In the genomic region with DNA sequence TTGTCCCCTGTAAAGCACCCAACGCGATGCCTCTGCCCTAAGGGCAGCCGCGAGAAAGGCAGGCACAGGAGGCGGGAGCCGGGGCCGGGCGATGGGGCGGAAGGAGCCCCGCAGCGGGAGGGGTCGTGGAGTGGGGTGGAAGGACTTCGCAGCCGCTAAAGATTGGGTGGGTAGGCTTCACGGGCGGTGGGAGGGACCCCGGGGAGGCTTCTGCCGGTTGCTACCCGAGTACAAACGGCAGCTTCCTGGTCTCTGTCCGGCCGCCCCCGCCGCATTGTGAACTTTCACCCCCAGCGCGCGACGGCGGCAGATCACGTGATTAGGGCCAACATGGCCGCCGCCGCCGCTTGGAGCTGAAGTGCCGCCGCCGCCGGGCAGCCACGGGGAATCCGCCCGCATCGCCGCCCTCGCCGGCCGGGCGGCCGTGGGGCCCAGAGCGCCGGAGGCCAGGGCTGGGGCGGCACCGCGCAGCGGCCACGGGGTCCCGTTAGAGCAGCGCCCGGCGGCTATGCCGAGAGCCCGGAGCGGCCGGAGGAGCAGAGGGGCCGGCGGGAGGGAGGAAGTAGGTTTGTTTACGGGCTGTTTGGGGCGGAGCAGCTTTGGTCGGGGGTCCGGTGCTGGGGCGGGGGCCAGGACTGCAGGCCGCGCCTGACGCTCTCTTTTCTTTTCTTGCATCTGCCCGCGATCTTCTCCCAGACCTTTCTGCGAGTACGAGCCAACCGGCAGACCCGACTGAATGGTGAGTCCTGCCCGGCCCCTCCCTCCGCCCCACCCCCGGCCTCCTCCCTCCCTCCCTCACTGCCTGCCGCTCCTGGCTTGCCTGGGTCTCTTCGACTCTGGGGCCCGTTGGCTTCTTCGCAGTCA, we compare ENCODE assay signal across 8 cellular contexts. TPM values are rescaled to one million over a fixed set of nuclear protein-coding genes. Genes with fewer than 3 reads are reported as not detected.
DNase-seq lines count a peak whose midpoint lies in the region; ATAC-seq and TF ChIP-seq lines count a peak whose summit lies in the region.

No MANE protein-coding gene starts in this region.

- H3K9me3 Mint-ChIP-seq in activated T-helper 1 cell treated with anti-CD3 and anti-CD28 coated beads, Interleukin-12 subunit alpha, Interleukin-12 subunit beta, Interleukin-2, Interleukin-4 antibody, amounts not matched to agents 30 ng/mL and 10 ng/mL and 1 ng/mL, durations not matched to agents 14 hours and 24 hours and 36 hours, result no peaks in the 10 kb centered on the region
- peaks cover 0 to 13% (median 0%) of the 10 kb centered on the region in 9 donors for H3K9me3 Mint-ChIP-seq in naive thymus-derived CD8-positive, alpha-beta T cell
- H3K9me3 Mint-ChIP-seq in stimulated activated memory B cell treated with anti-CD40 and anti-IgM and Interleukin-4, amounts not matched to agents 10 μg/mL and 1 μg/mL and 100 μg/mL, for 72 hours, result peaks cover 3% of the 10 kb centered on the region

- DNase-seq in D341Med (ENCODE audit: low spot score), result peak; percentile 88
- no peak for DNase-seq in Panc1 (ENCODE audit: low read depth, low spot score)
- peak; percentile 86 for DNase-seq in activated T-helper 1 cell treated with anti-CD3 and anti-CD28 coated beads, Interleukin-12 subunit alpha, Interleukin-12 subunit beta, Interleukin-2, Interleukin-4 antibody, amounts not matched to agents 30 ng/mL and 10 ng/mL and 1 ng/mL, durations not matched to agents 14 hours and 24 hours and 36 hours (ENCODE audit: low spot score)
- peak; percentile 86 for DNase-seq in fibroblast of gingiva (ENCODE audit: low read depth)
- peak; percentile 79 to 94 (median 86) for DNase-seq in naive thymus-derived CD8-positive, alpha-beta T cell

- H3K9me3 ChIP-seq in Panc1 (ENCODE audit: control insufficient read depth, insufficient read depth, low read depth, low read length), result no peaks in the 10 kb centered on the region

- peaks cover 40% of the 10 kb centered on the region for H3K4me1 Mint-ChIP-seq in activated T-helper 1 cell treated with anti-CD3 and anti-CD28 coated beads, Interleukin-12 subunit alpha, Interleukin-12 subunit beta, Interleukin-2, Interleukin-4 antibody, amounts not matched to agents 30 ng/mL and 10 ng/mL and 1 ng/mL, durations not matched to agents 14 hours and 24 hours and 36 hours (ENCODE audit: low read depth)
- peaks cover 25 to 53% (median 48%) of the 10 kb centered on the region in 4 donors for H3K4me1 Mint-ChIP-seq in naive thymus-derived CD8-positive, alpha-beta T cell
- peaks cover 58% of the 10 kb centered on the region for H3K4me1 Mint-ChIP-seq in stimulated activated memory B cell treated with anti-CD40 and anti-IgM and Interleukin-4, amounts not matched to agents 10 μg/mL and 1 μg/mL and 100 μg/mL, for 72 hours

- H3K36me3 Mint-ChIP-seq in activated T-helper 1 cell treated with anti-CD3 and anti-CD28 coated beads, Interleukin-12 subunit alpha, Interleukin-12 subunit beta, Interleukin-2, Interleukin-4 antibody, amounts not matched to agents 30 ng/mL and 10 ng/mL and 1 ng/mL, durations not matched to agents 14 hours and 24 hours and 36 hours (ENCODE audit: low read depth), result peaks cover 28% of the 10 kb centered on the region
- H3K36me3 Mint-ChIP-seq in naive thymus-derived CD8-positive, alpha-beta T cell, result peaks cover 0 to 33% (median 0%) of the 10 kb centered on the region in 3 donors
- peaks cover 36% of the 10 kb centered on the region for H3K36me3 Mint-ChIP-seq in stimulated activated memory B cell treated with anti-CD40 and anti-IgM and Interleukin-4, amounts not matched to agents 10 μg/mL and 1 μg/mL and 100 μg/mL, for 72 hours

- no TSS peak for BruUV-seq in Panc1 (replicated peaks; lab: Mats Ljungman, UMichigan)

- peaks cover 2% of the 10 kb centered on the region for H3K27me3 Mint-ChIP-seq in activated T-helper 1 cell treated with anti-CD3 and anti-CD28 coated beads, Interleukin-12 subunit alpha, Interleukin-12 subunit beta, Interleukin-2, Interleukin-4 antibody, amounts not matched to agents 30 ng/mL and 10 ng/mL and 1 ng/mL, durations not matched to agents 14 hours and 24 hours and 36 hours (ENCODE audit: insufficient read depth)
- H3K27me3 Mint-ChIP-seq in naive thymus-derived CD8-positive, alpha-beta T cell, result no peaks in the 10 kb centered on the region
- no peaks in the 10 kb centered on the region for H3K27me3 Mint-ChIP-seq in stimulated activated memory B cell treated with anti-CD40 and anti-IgM and Interleukin-4, amounts not matched to agents 10 μg/mL and 1 μg/mL and 100 μg/mL, for 72 hours

- H3K4me3 Mint-ChIP-seq in activated T-helper 1 cell treated with anti-CD3 and anti-CD28 coated beads, Interleukin-12 subunit alpha, Interleukin-12 subunit beta, Interleukin-2, Interleukin-4 antibody, amounts not matched to agents 30 ng/mL and 10 ng/mL and 1 ng/mL, durations not matched to agents 14 hours and 24 hours and 36 hours, result peak overlapping the region; percentile 91
- peak overlapping the region; percentile 90 to 96 (median 92) for H3K4me3 Mint-ChIP-seq in naive thymus-derived CD8-positive, alpha-beta T cell
- peak overlapping the region; percentile 89 for H3K4me3 Mint-ChIP-seq in stimulated activated memory B cell treated with anti-CD40 and anti-IgM and Interleukin-4, amounts not matched to agents 10 μg/mL and 1 μg/mL and 100 μg/mL, for 72 hours

- peaks cover 6% of the 10 kb centered on the region for H3K4me1 ChIP-seq in Panc1 (ENCODE audit: control insufficient read depth, insufficient read depth, low read length)

- POLR2A ChIA-PET in Panc1 (lab: Charles Lee), result interaction anchor here (0.5 to 1.0 kb wide), 5 partner anchors 10 to 495 kb away, joined by 3 to 10 read pairs (median 4); no protein-coding TSS in a partner anchor
- POLR2A ChIA-PET in naive thymus-derived CD8-positive, alpha-beta T cell (lab: Charles Lee), result interaction anchor here (0.6 to 2.9 kb wide), 30 partner anchors 9 to 982 kb away, joined by 3 to 32 read pairs (median 5); partner anchors contain the start of genes ARMH1, CCDC163, DMAP1 and ERI3

- peaks cover 7% of the 10 kb centered on the region for H3K36me3 ChIP-seq in Panc1 (ENCODE audit: control insufficient read depth, insufficient read depth, low read length)

- TF ChIP-seq RAD21 in Ishikawa (IDR thresholded peaks at IDR 0.05; ENCODE audit: low read depth), result no peak

- intact Hi-C loops in Panc1 (cut with micrococcal nuclease; ENCODE audit: unreplicated experiment), result no loop called here
- intact Hi-C loops in activated T-helper 1 cell treated with anti-CD3 and anti-CD28 coated beads, Interleukin-12 subunit alpha, Interleukin-12 subunit beta, Interleukin-2, Interleukin-4 antibody, amounts not matched to agents 30 ng/mL and 10 ng/mL and 1 ng/mL, durations not matched to agents 14 hours and 24 hours and 36 hours (cut with micrococcal nuclease), result loop anchor here (1.0 to 10.0 kb wide), 6 partner anchors 42 to 1459 kb away; partner anchors contain the start of genes ARMH1, CFAP57, DMAP1 and EBNA1BP2

- CTCF ChIA-PET in Panc1 (lab: Charles Lee), result interaction anchor here (1.0 kb wide), 1 partner anchor 21 kb away, joined by 9 read pairs; no protein-coding TSS in a partner anchor

- TF ChIP-seq EP300 in Ishikawa (IDR thresholded peaks at IDR 0.05; ENCODE audit: borderline replicate concordance), result peak; percentile 52; the same call in 1 of the 2 replicates

- peak overlapping the region; percentile 48 to 88 for H3K4me3 ChIP-seq in Panc1 (ENCODE audit: low read depth in 2 of 2, low read length in 2 of 2)

- in situ Hi-C loops in Panc1 (cut with HindIII; ENCODE audit: low pct_unique_long_range_greater_than_20kb, low sequenced_read_pairs), result no loop called here

- TF ChIP-seq CTCF in Panc1 (IDR thresholded peaks at IDR 0.05), result no peak

- H3K27ac ChIP-seq in Panc1 (ENCODE audit: low read length), result peak overlapping the region; percentile 96

- ATAC-seq in GM21526 (IDR thresholded peaks at IDR 0.05; ENCODE audit: low FRiP score, unreplicated experiment), result peak; percentile 55
- ATAC-seq in Panc1, result peak; percentile 89
- ATAC-seq in naive thymus-derived CD8-positive, alpha-beta T cell, result peak; percentile 77 to 78
- ATAC-seq in stimulated activated memory B cell treated with anti-CD40 and anti-IgM and Interleukin-4, amounts not matched to agents 10 μg/mL and 1 μg/mL and 100 μg/mL, for 72 hours, result peak; percentile 89

- H3K27me3 ChIP-seq in Panc1 (ENCODE audit: control insufficient read depth, insufficient read depth, low read length), result no peaks in the 10 kb centered on the region

- peak overlapping the region; percentile 97 for H3K27ac Mint-ChIP-seq in activated T-helper 1 cell treated with anti-CD3 and anti-CD28 coated beads, Interleukin-12 subunit alpha, Interleukin-12 subunit beta, Interleukin-2, Interleukin-4 antibody, amounts not matched to agents 30 ng/mL and 10 ng/mL and 1 ng/mL, durations not matched to agents 14 hours and 24 hours and 36 hours
- peak overlapping the region; percentile 96 to 99 (median 98) for H3K27ac Mint-ChIP-seq in naive thymus-derived CD8-positive, alpha-beta T cell
- peak overlapping the region; percentile 98 for H3K27ac Mint-ChIP-seq in stimulated activated memory B cell treated with anti-CD40 and anti-IgM and Interleukin-4, amounts not matched to agents 10 μg/mL and 1 μg/mL and 100 μg/mL, for 72 hours

TF ChIP-seq in Ishikawa, 13 proteins besides CTCF, POLR2A, EP300 and RAD21 (continues in another document):
- TF ChIP-seq CREB1 (IDR thresholded peaks at IDR 0.05; ENCODE audit: low read depth), result no peak
- TF ChIP-seq, protein P1, sequence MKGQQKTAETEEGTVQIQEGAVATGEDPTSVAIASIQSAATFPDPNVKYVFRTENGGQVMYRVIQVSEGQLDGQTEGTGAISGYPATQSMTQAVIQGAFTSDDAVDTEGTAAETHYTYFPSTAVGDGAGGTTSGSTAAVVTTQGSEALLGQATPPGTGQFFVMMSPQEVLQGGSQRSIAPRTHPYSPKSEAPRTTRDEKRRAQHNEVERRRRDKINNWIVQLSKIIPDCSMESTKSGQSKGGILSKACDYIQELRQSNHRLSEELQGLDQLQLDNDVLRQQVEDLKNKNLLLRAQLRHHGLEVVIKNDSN (IDR thresholded peaks at IDR 0.05), result peak; percentile 97
- TF ChIP-seq TEAD4 (IDR thresholded peaks at IDR 0.05), result no peak; the same call in 1 of the 2 replicates
- no peak for TF ChIP-seq CEBPB (IDR thresholded peaks at IDR 0.05)

RNA-seq across cellular contexts. Expression of gene TMEM53, which starts 42.4 kb away (rescaled TPM):
- 22.9 TPM for total RNA-seq in Panc1 (2021; ENCODE audit: unreplicated experiment)
- 47.9 TPM for polyA plus RNA-seq in Panc1 (2012; ENCODE audit: insufficient read length)
- total RNA-seq in activated T-helper 1 cell treated with anti-CD3 and anti-CD28 coated beads, Interleukin-12 subunit alpha, Interleukin-12 subunit beta, Interleukin-2, Interleukin-4 antibody, amounts not matched to agents 30 ng/mL and 10 ng/mL and 1 ng/mL, durations not matched to agents 14 hours and 24 hours and 36 hours, result 4.3 and 6.6 TPM in 2 replicates
- total RNA-seq in naive thymus-derived CD8-positive, alpha-beta T cell, result 1 to 10 TPM; 1.0 to 2.1 TPM
- 1 to 10 TPM; 4.6 to 5.9 (median 5.5) TPM for polyA plus RNA-seq in naive thymus-derived CD8-positive, alpha-beta T cell

RNA-seq across cellular contexts. Expression of gene ARMH1, which starts 42.6 kb away (rescaled TPM):
- 2.8 TPM for total RNA-seq in Panc1 (2021; ENCODE audit: unreplicated experiment)
- 4.5 TPM for polyA plus RNA-seq in Panc1 (2012; ENCODE audit: insufficient read length)
- total RNA-seq in activated T-helper 1 cell treated with anti-CD3 and anti-CD28 coated beads, Interleukin-12 subunit alpha, Interleukin-12 subunit beta, Interleukin-2, Interleukin-4 antibody, amounts not matched to agents 30 ng/mL and 10 ng/mL and 1 ng/mL, durations not matched to agents 14 hours and 24 hours and 36 hours, result 95.3 and 99.8 TPM in 2 replicates
- total RNA-seq in naive thymus-derived CD8-positive, alpha-beta T cell, result 10 to 100 TPM; 70.4 to 79.0 TPM
- polyA plus RNA-seq in naive thymus-derived CD8-positive, alpha-beta T cell, result 10 to 100 TPM; 46.2 to 75.6 (median 53.2) TPM

Comparison
In these comparisons a context has a peak if more than half of its experiments do, and no peak if none do; other contexts are left out.
1. RNA of gene ARMH1, which starts 42.6 kb away (total RNA-seq): 95.3 to 99.8 TPM in activated T-helper 1 cell treated with anti-CD3 and anti-CD28 coated beads, Interleukin-12 subunit alpha, Interleukin-12 subunit beta, Interleukin-2, Interleukin-4 antibody, amounts not matched to agents 30 ng/mL and 10 ng/mL and 1 ng/mL, durations not matched to agents 14 hours and 24 hours and 36 hours and 70.4 to 79.0 TPM in naive thymus-derived CD8-positive, alpha-beta T cell; 2.8 TPM in Panc1 (single experiment); every median in the first group is over 10 times any median in the second.
2. Peak in every context shown above with its lines, with median percentiles within 50 percentile points of each other: ATAC-seq, H3K27ac Mint-ChIP-seq and H3K4me3 Mint-ChIP-seq.